9 cellular contexts compared by ENCODE assay signal in genomic region chrX:55161581-55161980, GRCh38. TPM values are rescaled to one million over a fixed set of nuclear protein-coding genes. Genes with fewer than 3 reads are reported as not detected.
DNase-seq lines count a peak whose midpoint lies in the region; ATAC-seq, FAIRE-seq and TF ChIP-seq lines count a peak whose summit lies in the region.
"Had no signal": no experiment of that assay in that cellular context is flagged by ENCODE, and none has a peak within 500 bp of the region (broad histone marks: within the 10 kb centered on the region; RNA-seq: fewer than 3 reads in every experiment).

No MANE protein-coding gene starts in this region.

- no peak for TF ChIP-seq CTCF in Caco-2 (IDR thresholded peaks at IDR 0.05; ENCODE audit: insufficient read depth in 1 of 2, low read depth in 1 of 2, low read length in 1 of 2, severe bottlenecking in 1 of 2, unreplicated experiment in 1 of 2)
- TF ChIP-seq CTCF in choroid plexus epithelial cell (conservative IDR thresholded peaks at IDR 0.05; ENCODE audit: low read depth, low read length), result no peak

- peak overlapping the region in 1 of 2 experiments; percentile 87 for H3K4ac ChIP-seq in mesenchymal stem cell (ENCODE audit: low read depth in 1 of 2, low read length in 2 of 2)

- H3K4me3 ChIP-seq in Caco-2 (ENCODE audit: low read depth, low read length) (peak overlapping the region; percentile 70), choroid plexus epithelial cell (ENCODE audit: low read depth, low read length) (peak overlapping the region; percentile 80), mesenchymal stem cell (ENCODE audit: insufficient read depth in 1 of 2, low read depth in 1 of 2, low read length in 2 of 2) (peak overlapping the region; percentile 58 to 86)

- no peak overlapping the region for H3K23ac ChIP-seq in mesenchymal stem cell (ENCODE audit: low read length in 2 of 2)

- peak overlapping the region; percentile 81 for H2BK5ac ChIP-seq in mesenchymal stem cell (ENCODE audit: low read depth, low read length, poor library complexity, severe bottlenecking)

- peak overlapping the region in 1 of 2 experiments; percentile 83 for H3K18ac ChIP-seq in mesenchymal stem cell (ENCODE audit: low read depth in 1 of 2, low read length in 2 of 2)

- H4K8ac ChIP-seq in mesenchymal stem cell (ENCODE audit: low read length), result peak overlapping the region; percentile 94

- peak overlapping the region; percentile 86 for H4K91ac ChIP-seq in mesenchymal stem cell (ENCODE audit: low read length)

- 20% methylated on average over 12 of the region's 12 CpGs for WGBS in mesenchymal stem cell

- H3K4me1 ChIP-seq in Caco-2 (peaks cover 3% of the 10 kb centered on the region; the same call in 1 of the 2 replicates), mesenchymal stem cell (ENCODE audit: control insufficient read depth, insufficient read depth, low read depth, low read length) (no peaks in the 10 kb centered on the region)

- peak overlapping the region; percentile 86 for H2AFZ ChIP-seq in mesenchymal stem cell (ENCODE audit: low read depth, low read length)

- no peaks in the 10 kb centered on the region for H3K4me1 Mint-ChIP-seq in Caco-2 (ENCODE audit: low read depth, unreplicated experiment)

- ATAC-seq in HG03571 (IDR thresholded peaks at IDR 0.05; ENCODE audit: unreplicated experiment), result no peak
- no peak for ATAC-seq in GM18909 (IDR thresholded peaks at IDR 0.05; ENCODE audit: poor library complexity, unreplicated experiment)

- POLR2A ChIA-PET in Caco-2 (lab: Charles Lee), result no interaction called here

- H3K9me3 ChIP-seq in Caco-2 (no peaks in the 10 kb centered on the region), mesenchymal stem cell (ENCODE audit: control insufficient read depth, low read length) (no peaks in the 10 kb centered on the region)

- no peak overlapping the region for H2BK12ac ChIP-seq in mesenchymal stem cell (ENCODE audit: low read length in 2 of 2)

- CTCF ChIA-PET in Caco-2 (lab: Charles Lee), result interaction anchor here (0.6 to 0.9 kb wide), 2 partner anchors 26 to 40 kb away, joined by 3 read pairs; no protein-coding TSS in a partner anchor

- H3K27ac Mint-ChIP-seq in Caco-2 (ENCODE audit: unreplicated experiment), result peak overlapping the region; percentile 98

- no peak overlapping the region for H2BK15ac ChIP-seq in mesenchymal stem cell (ENCODE audit: low read depth, poor library complexity, severe bottlenecking)

- H3K9ac ChIP-seq in mesenchymal stem cell (ENCODE audit: low read length), result peak overlapping the region; percentile 93

- peak overlapping the region; percentile 57 for H3K4me2 ChIP-seq in mesenchymal stem cell (ENCODE audit: low read length, poor library complexity, severe bottlenecking)

- H3K9me3 Mint-ChIP-seq in Caco-2 (ENCODE audit: unreplicated experiment), result no peaks in the 10 kb centered on the region

- H3K27ac ChIP-seq in mesenchymal stem cell (ENCODE audit: low read length, poor library complexity, severe bottlenecking), result peak overlapping the region; percentile 88

- peak in 1 of 2 experiments; percentile 5 for DNase-seq in Caco-2
- peak; percentile 31 for DNase-seq in NCI-H69 (lab: John Stamatoyannopoulos, UW)
- DNase-seq in choroid plexus epithelial cell (ENCODE audit: low read depth), result no peak
- DNase-seq in mesenchymal stem cell, result no peak
- DNase-seq in urothelium cell line (ENCODE audit: low spot score), result peak; percentile 16
- no peak for DNase-seq in NCI-H1417 (lab: John Stamatoyannopoulos, UW)

- H3K36me3 Mint-ChIP-seq in Caco-2 (ENCODE audit: insufficient read depth, unreplicated experiment), result peaks cover 14% of the 10 kb centered on the region

- no peaks in the 10 kb centered on the region for H3K27me3 ChIP-seq in Caco-2 (replicated peaks; ENCODE audit: control insufficient read depth, insufficient read depth, low read length)
- peaks cover 0 to 13% of the 10 kb centered on the region in 2 experiments for H3K27me3 ChIP-seq in mesenchymal stem cell (ENCODE audit: control insufficient read depth in 1 of 2, insufficient read depth in 1 of 2, low read length in 2 of 2)

- peak overlapping the region in 1 of 2 experiments; percentile 68 for H3K14ac ChIP-seq in mesenchymal stem cell (ENCODE audit: low read length in 2 of 2)

- no peak overlapping the region for H2BK120ac ChIP-seq in mesenchymal stem cell (ENCODE audit: low read depth, low read length)

- BruUV-seq in Caco-2 (replicated peaks; lab: Mats Ljungman, UMichigan), result no TSS peak

- H3K36me3 ChIP-seq in Caco-2 (ENCODE audit: control insufficient read depth, insufficient read depth, low read length), result no peaks in the 10 kb centered on the region
- H3K36me3 ChIP-seq in mesenchymal stem cell (ENCODE audit: control insufficient read depth in 1 of 2, insufficient read depth in 2 of 2, low read depth in 1 of 2, low read length in 2 of 2), result no peaks in the 10 kb centered on the region

- intact Hi-C loops in Caco-2 (cut with micrococcal nuclease; ENCODE audit: unreplicated experiment), result loop anchor here (1.0 to 5.0 kb wide), 2 partner anchors 50 to 524 kb away; no protein-coding TSS in a partner anchor

- no peaks in the 10 kb centered on the region for H3K27me3 Mint-ChIP-seq in Caco-2 (ENCODE audit: insufficient read depth, unreplicated experiment)

- H3K79me1 ChIP-seq in mesenchymal stem cell (replicated peaks; ENCODE audit: low read length, poor library complexity, severe bottlenecking), result no peaks in the 10 kb centered on the region

- peak overlapping the region; percentile 98 for H3K4me3 Mint-ChIP-seq in Caco-2 (ENCODE audit: unreplicated experiment)

- no peak overlapping the region for H2AK5ac ChIP-seq in mesenchymal stem cell (ENCODE audit: low read length, severe bottlenecking)

- FAIRE-seq in urothelium cell line (lab: Jason Lieb, UNC), result no peak

RNA-seq across cellular contexts. Expression of gene PAGE5, which starts 58.6 kb away (rescaled TPM):
- total RNA-seq in Caco-2 (2022), result not detected in 2 replicates
- polyA plus RNA-seq in mesenchymal stem cell (2013, experiment 1 of 2), result not detected
- polyA plus RNA-seq in mesenchymal stem cell (2013, experiment 2 of 2), result not detected
- total RNA-seq: NCI-H460 had no signal

Comparison
In these comparisons a context has a peak if more than half of its experiments do, and no peak if none do; other contexts are left out.
1. DNase-seq: peak in NCI-H69 (single experiment) and urothelium cell line (single experiment); none in choroid plexus epithelial cell (single experiment), mesenchymal stem cell (single experiment) and NCI-H1417 (0 of 3).
2. Peak in every context shown above with its lines, with median percentiles within 50 percentile points of each other: H3K4me3 ChIP-seq.